In the genomic region with DNA sequence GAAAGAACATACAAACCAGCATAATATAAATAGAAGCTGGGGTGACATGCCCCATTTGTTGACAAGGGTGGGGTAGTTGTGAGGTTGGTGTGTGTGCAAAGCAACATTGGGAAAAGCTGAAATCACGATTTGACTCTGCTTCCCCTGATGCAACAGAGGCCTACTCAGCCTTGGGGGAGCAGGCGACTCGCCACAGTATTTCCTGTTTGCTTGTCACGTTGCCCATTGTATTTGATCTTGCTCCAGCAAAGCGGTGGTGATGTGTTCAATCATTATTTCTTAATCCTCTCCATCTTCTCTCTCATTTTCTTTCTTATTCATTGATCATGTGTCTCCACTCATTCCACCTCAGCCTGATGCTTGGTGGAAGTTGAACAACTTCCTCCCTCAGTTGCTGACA, we compare ENCODE assay signal across 8 cellular contexts.
A peak's percentile ranks its signal among the peaks of the same experiment; 100 is the strongest.
DNase-seq lines count a peak whose midpoint lies in the region; ATAC-seq and TF ChIP-seq lines count a peak whose summit lies in the region.

No MANE protein-coding gene starts in this region.

- H3K4me3 ChIP-seq in esophagus squamous epithelium, result no peak overlapping the region
- no peak overlapping the region for H3K4me3 ChIP-seq in left ventricle myocardium inferior

- TF ChIP-seq CTCF in esophagus squamous epithelium (IDR thresholded peaks at IDR 0.05), result no peak
- no peak for TF ChIP-seq CTCF in left ventricle myocardium inferior (IDR thresholded peaks at IDR 0.05; ENCODE audit: borderline replicate concordance)

- H3K27me3 ChIP-seq in esophagus squamous epithelium (no peaks in the 10 kb centered on the region), left ventricle myocardium inferior (ENCODE audit: low read depth) (no peaks in the 10 kb centered on the region)

- no peak for TF ChIP-seq POLR2A in esophagus squamous epithelium (IDR thresholded peaks at IDR 0.05)

- H3K9me3 ChIP-seq in esophagus squamous epithelium, result no peaks in the 10 kb centered on the region
- no peaks in the 10 kb centered on the region for H3K9me3 ChIP-seq in left ventricle myocardium inferior (replicated peaks)

- H3K4me1 ChIP-seq in esophagus squamous epithelium (peaks cover 7 to 50% (median 13%) of the 10 kb centered on the region in 3 donors), left ventricle myocardium inferior (no peaks in the 10 kb centered on the region)

- WGBS in esophagus squamous epithelium, 2 donors, result 23 to 42% methylated on average over 5 of the region's 5 CpGs

- H3K27ac ChIP-seq in esophagus squamous epithelium (peak overlapping the region; percentile 15 to 71 (median 57)), left ventricle myocardium inferior (replicated peaks) (no peak overlapping the region)

- peak; percentile 85 for DNase-seq in ELR (ENCODE audit: low read depth)
- DNase-seq in activated CD4-positive, alpha-beta T cell treated with anti-CD3 and anti-CD28 coated beads for 4 hours, result peak; percentile 29 to 42
- no peak for DNase-seq in esophagus squamous epithelium (lab: John Stamatoyannopoulos, UW)
- DNase-seq in stimulated activated CD8-positive, alpha-beta memory T cell treated with anti-CD3 and anti-CD28 coated beads, Interleukin-12 subunit alpha, Interleukin-12 subunit beta, amount 100 ng/mL, for 4 hours (ENCODE audit: low read depth), result peak; percentile 28
- DNase-seq in NCI-H1105 treated with DMSO at 0.1 percent for 48 hours (lab: John Stamatoyannopoulos, UW), result no peak
- no peak for DNase-seq in left ventricle myocardium inferior
- no peak for DNase-seq in HT-29 (ENCODE audit: low spot score)

- intact Hi-C loops in esophagus squamous epithelium (cut with DNase I), result no loop called here
- intact Hi-C loops in left ventricle myocardium inferior (cut with micrococcal nuclease), result no loop called here

- ATAC-seq in HG03103 (IDR thresholded peaks at IDR 0.05; ENCODE audit: low read depth, unreplicated experiment), result peak; percentile 70

- H3K36me3 ChIP-seq in esophagus squamous epithelium, result no peaks in the 10 kb centered on the region
- H3K36me3 ChIP-seq in left ventricle myocardium inferior, result no peaks in the 10 kb centered on the region

Comparison
In these comparisons a context has a peak if more than half of its experiments do, and no peak if none do; other contexts are left out.
1. DNase-seq: peak in ELR (single experiment), activated CD4-positive, alpha-beta T cell treated with anti-CD3 and anti-CD28 coated beads for 4 hours (2 of 2) and stimulated activated CD8-positive, alpha-beta memory T cell treated with anti-CD3 and anti-CD28 coated beads, Interleukin-12 subunit alpha, Interleukin-12 subunit beta, amount 100 ng/mL, for 4 hours (single experiment); none in esophagus squamous epithelium (single experiment), NCI-H1105 treated with DMSO at 0.1 percent for 48 hours (single experiment), left ventricle myocardium inferior (single experiment) and HT-29 (single experiment).